In the genomic region with DNA sequence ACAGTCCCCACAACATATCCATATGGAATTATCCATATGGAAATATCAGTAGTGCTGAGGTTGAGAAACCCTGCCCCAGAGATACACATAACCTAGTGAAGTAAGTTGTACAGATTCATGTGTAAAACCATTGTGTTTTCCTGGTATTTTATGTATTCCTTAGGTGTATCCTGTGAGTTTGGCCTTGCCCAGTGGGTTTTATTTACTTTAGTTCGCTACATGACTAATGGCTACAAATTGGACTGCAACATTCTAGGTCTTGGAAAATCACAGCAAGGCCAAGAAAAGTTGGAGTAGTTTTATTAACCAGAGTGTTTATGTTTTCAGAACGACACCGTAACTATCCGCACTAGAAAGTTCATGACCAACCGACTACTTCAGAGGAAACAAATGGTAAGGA, we compare ENCODE assay signal across 9 cellular contexts. TPM values are rescaled to one million over a fixed set of nuclear protein-coding genes. Genes with fewer than 3 reads are reported as not detected.
DNase-seq lines count a peak whose midpoint lies in the region; ATAC-seq lines count a peak whose summit lies in the region.
"Had no signal": no experiment of that assay in that cellular context is flagged by ENCODE, and none has a peak within 500 bp of the region (broad histone marks: within the 10 kb centered on the region; RNA-seq: fewer than 3 reads in every experiment).

No MANE protein-coding gene starts in this region.

- peak overlapping the region; percentile 82 for H3K27ac Mint-ChIP-seq in T-helper 2 cell treated with Interferon-gamma antibody and Interleukin-4, amounts not matched to agents 5 μg/mL and 100 μg/mL, for 36 hours
- H3K27ac Mint-ChIP-seq in activated T-helper 17 cell treated with anti-CD3 and anti-CD28 coated beads, Interleukin-2, amount 50 U/mL, for 72 hours, result peak overlapping the region; percentile 88
- peak overlapping the region; percentile 88 to 95 for H3K27ac Mint-ChIP-seq in stimulated activated naive CD8-positive, alpha-beta T cell treated with anti-CD3 and anti-CD28 coated beads, Interleukin-15, amount 100 ng/mL, for 72 hours

- DNase-seq in T-helper 2 cell treated with Interferon-gamma antibody and Interleukin-4, amounts not matched to agents 5 μg/mL and 100 μg/mL, for 36 hours (ENCODE audit: low spot score), result no peak
- DNase-seq in T-helper 2 cell (no peak), NCI-H2107 (lab: John Stamatoyannopoulos, UW) (no peak), foreskin melanocyte (no peak)
- no peak for DNase-seq in stimulated activated naive CD8-positive, alpha-beta T cell treated with anti-CD3 and anti-CD28 coated beads, Interleukin-15, amount 100 ng/mL, for 72 hours
- DNase-seq: hypothalamus had no signal

- peaks cover 56% of the 10 kb centered on the region for H3K36me3 Mint-ChIP-seq in T-helper 2 cell treated with Interferon-gamma antibody and Interleukin-4, amounts not matched to agents 5 μg/mL and 100 μg/mL, for 36 hours (ENCODE audit: low read depth)
- H3K36me3 Mint-ChIP-seq in activated T-helper 17 cell treated with anti-CD3 and anti-CD28 coated beads, Interleukin-2, amount 50 U/mL, for 72 hours (ENCODE audit: low read depth), result peaks cover 67% of the 10 kb centered on the region

- no peaks in the 10 kb centered on the region for H3K27me3 Mint-ChIP-seq in T-helper 2 cell treated with Interferon-gamma antibody and Interleukin-4, amounts not matched to agents 5 μg/mL and 100 μg/mL, for 36 hours (ENCODE audit: low read depth)
- no peaks in the 10 kb centered on the region for H3K27me3 Mint-ChIP-seq in activated T-helper 17 cell treated with anti-CD3 and anti-CD28 coated beads, Interleukin-2, amount 50 U/mL, for 72 hours
- no peaks in the 10 kb centered on the region for H3K27me3 Mint-ChIP-seq in stimulated activated naive CD8-positive, alpha-beta T cell treated with anti-CD3 and anti-CD28 coated beads, Interleukin-15, amount 100 ng/mL, for 72 hours

- ATAC-seq in activated T-helper 17 cell treated with anti-CD3 and anti-CD28 coated beads, Interleukin-2, amount 50 U/mL, for 72 hours (replicated peaks), result no peak
- no peak for ATAC-seq in stimulated activated naive CD8-positive, alpha-beta T cell treated with anti-CD3 and anti-CD28 coated beads, Interleukin-15, amount 100 ng/mL, for 72 hours
- no peak for ATAC-seq in GM21447 (IDR thresholded peaks at IDR 0.05; ENCODE audit: unreplicated experiment)

- H3K4me3 Mint-ChIP-seq in T-helper 2 cell treated with Interferon-gamma antibody and Interleukin-4, amounts not matched to agents 5 μg/mL and 100 μg/mL, for 36 hours, result peak overlapping the region; percentile 92
- H3K4me3 Mint-ChIP-seq in activated T-helper 17 cell treated with anti-CD3 and anti-CD28 coated beads, Interleukin-2, amount 50 U/mL, for 72 hours, result peak overlapping the region; percentile 92
- peak overlapping the region; percentile 83 for H3K4me3 Mint-ChIP-seq in stimulated activated naive CD8-positive, alpha-beta T cell treated with anti-CD3 and anti-CD28 coated beads, Interleukin-15, amount 100 ng/mL, for 72 hours

- peaks cover 36% of the 10 kb centered on the region for H3K4me1 Mint-ChIP-seq in T-helper 2 cell treated with Interferon-gamma antibody and Interleukin-4, amounts not matched to agents 5 μg/mL and 100 μg/mL, for 36 hours (ENCODE audit: low read depth)
- H3K4me1 Mint-ChIP-seq in activated T-helper 17 cell treated with anti-CD3 and anti-CD28 coated beads, Interleukin-2, amount 50 U/mL, for 72 hours, result peaks cover 38% of the 10 kb centered on the region
- peaks cover 49% of the 10 kb centered on the region for H3K4me1 Mint-ChIP-seq in stimulated activated naive CD8-positive, alpha-beta T cell treated with anti-CD3 and anti-CD28 coated beads, Interleukin-15, amount 100 ng/mL, for 72 hours

- no peaks in the 10 kb centered on the region for H3K9me3 Mint-ChIP-seq in T-helper 2 cell treated with Interferon-gamma antibody and Interleukin-4, amounts not matched to agents 5 μg/mL and 100 μg/mL, for 36 hours
- no peaks in the 10 kb centered on the region for H3K9me3 Mint-ChIP-seq in activated T-helper 17 cell treated with anti-CD3 and anti-CD28 coated beads, Interleukin-2, amount 50 U/mL, for 72 hours
- H3K9me3 Mint-ChIP-seq in stimulated activated naive CD8-positive, alpha-beta T cell treated with anti-CD3 and anti-CD28 coated beads, Interleukin-15, amount 100 ng/mL, for 72 hours, result no peaks in the 10 kb centered on the region

- peak overlapping the region; percentile 99 for H3K4me3 ChIP-seq in iPS-11a (ENCODE audit: low read depth, low read length)

RNA-seq across cellular contexts. Expression of a gene that starts 1.4 kb away (rescaled TPM):
- 1,000 to 10,000 TPM in 1 of 2 donors, 100 to 1,000 TPM in 1; 890 to 1,474 TPM for total RNA-seq in activated T-helper 17 cell treated with anti-CD3 and anti-CD28 coated beads, Interleukin-2, amount 50 U/mL, for 72 hours

RNA-seq across cellular contexts. Expression of a gene that starts 5.7 kb away (rescaled TPM):
- 10 to 100 TPM; 16.0 to 24.2 TPM for total RNA-seq in activated T-helper 17 cell treated with anti-CD3 and anti-CD28 coated beads, Interleukin-2, amount 50 U/mL, for 72 hours
